In genomic region chr1:245960171-245960570, GRCh38 we compare ENCODE assay signal across 4 cellular contexts.
"Had no signal": no experiment of that assay in that cellular context is flagged by ENCODE, and none has a peak within 500 bp of the region (broad histone marks: within the 10 kb centered on the region; RNA-seq: fewer than 3 reads in every experiment).

No MANE protein-coding gene starts in this region.

- H3K4me2 ChIP-seq: GM23338 had no signal

- DNase-seq: H9, HCEC 1CT, IMR-90 had no signal

- H2AFZ ChIP-seq: GM23338 had no signal

- H3K4me3 ChIP-seq: GM23338 had no signal
